Comparison of ENCODE assay signal across 8 cellular contexts in the genomic region with DNA sequence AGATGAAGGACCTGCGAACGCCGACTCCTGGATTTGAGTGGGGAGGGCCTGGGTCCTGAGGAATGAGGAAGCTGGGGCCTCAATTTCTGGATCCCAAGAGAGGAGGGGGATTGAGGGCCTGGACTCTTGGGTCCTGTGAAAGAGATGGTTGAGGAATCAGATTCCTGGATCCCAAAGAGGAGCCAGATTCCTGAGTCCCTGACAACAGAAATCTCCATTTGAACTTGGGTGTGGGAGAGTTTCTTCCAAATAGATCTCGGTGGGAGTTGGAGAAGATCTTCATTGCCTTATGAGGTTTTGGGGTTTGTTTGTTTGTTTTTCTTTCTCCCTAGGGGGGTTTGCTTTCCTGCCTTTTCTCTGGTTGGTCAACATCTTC. TPM values are rescaled to one million over a fixed set of nuclear protein-coding genes. Genes with fewer than 3 reads are reported as not detected.
A peak's percentile ranks its signal among the peaks of the same experiment; 100 is the strongest.
DNase-seq lines count a peak whose midpoint lies in the region; ATAC-seq, FAIRE-seq and TF ChIP-seq lines count a peak whose summit lies in the region.

No MANE protein-coding gene starts in this region.

- no peaks in the 10 kb centered on the region for H3K9me3 ChIP-seq in CD8-positive, alpha-beta T cell (ENCODE audit: low read length)
- H3K9me3 ChIP-seq in Peyer's patch (no peaks in the 10 kb centered on the region), esophagus (ENCODE audit: control insufficient read depth in 2 of 2, insufficient read depth in 1 of 2, low read depth in 1 of 2, low read length in 1 of 2) (no peaks in the 10 kb centered on the region), pancreas (no peaks in the 10 kb centered on the region)

- H3K9me3 Mint-ChIP-seq in CD8-positive, alpha-beta T cell, result no peaks in the 10 kb centered on the region

- ATAC-seq in CD8-positive, alpha-beta T cell, result no peak
- ATAC-seq in pancreas, result no peak
- no peak for ATAC-seq in HG02588 (IDR thresholded peaks at IDR 0.05; ENCODE audit: unreplicated experiment)
- ATAC-seq in GM18858 (IDR thresholded peaks at IDR 0.05; ENCODE audit: unreplicated experiment), result no peak
- ATAC-seq in HG02678 (IDR thresholded peaks at IDR 0.05; ENCODE audit: unreplicated experiment), result no peak

- peak in 1 of 7 experiments; percentile 15 for DNase-seq in CD8-positive, alpha-beta T cell
- DNase-seq in Peyer's patch (no peak), pancreas (no peak), KBM-7 (no peak)

- peaks cover 60% of the 10 kb centered on the region for H3K4me1 ChIP-seq in CD8-positive, alpha-beta T cell (ENCODE audit: insufficient read depth, low read length)
- H3K4me1 ChIP-seq in Peyer's patch (peaks cover 3 to 37% (median 24%) of the 10 kb centered on the region in 4 donors), esophagus (ENCODE audit: control insufficient read depth in 2 of 2, insufficient read depth in 2 of 2, low read length in 1 of 2) (peaks cover 3 to 4% of the 10 kb centered on the region in 2 donors), pancreas (peaks cover 6 to 25% (median 7%) of the 10 kb centered on the region in 3 donors)

- no peak for FAIRE-seq in pancreas (lab: Jason Lieb, UNC)

- peaks cover 21% of the 10 kb centered on the region for H3K36me3 Mint-ChIP-seq in CD8-positive, alpha-beta T cell

- H3K4me3 Mint-ChIP-seq in CD8-positive, alpha-beta T cell, result peak overlapping the region; percentile 96

- TF ChIP-seq POLR2A in Peyer's patch (IDR thresholded peaks at IDR 0.05), result no peak

- peak overlapping the region; percentile 100 for H3K27ac Mint-ChIP-seq in CD8-positive, alpha-beta T cell

- H3K27me3 Mint-ChIP-seq in CD8-positive, alpha-beta T cell (ENCODE audit: low read depth), result no peaks in the 10 kb centered on the region

- H3K36me3 ChIP-seq in CD8-positive, alpha-beta T cell (ENCODE audit: insufficient read depth, low read length), result no peaks in the 10 kb centered on the region
- H3K36me3 ChIP-seq in Peyer's patch (peaks cover 0 to 5% (median 0%) of the 10 kb centered on the region in 3 donors), esophagus (ENCODE audit: control insufficient read depth in 2 of 2, insufficient read depth in 2 of 2, low read length in 1 of 2) (peaks cover 0 to 3% of the 10 kb centered on the region in 2 donors), pancreas (no peaks in the 10 kb centered on the region)

- POLR2A ChIA-PET in CD8-positive, alpha-beta T cell (lab: Charles Lee), result interaction anchor here (1.0 to 2.6 kb wide), 3 partner anchors 9 to 44 kb away, joined by 5 to 14 read pairs (median 7); partner anchors contain the start of gene HSPB6

- peaks cover 57% of the 10 kb centered on the region for H3K4me1 Mint-ChIP-seq in CD8-positive, alpha-beta T cell (ENCODE audit: low read depth)

- WGBS in esophagus, 2 donors, result 0 to 9% methylated on average over 4 of the region's 4 CpGs
- 0 to 16% methylated on average over 4 of the region's 4 CpGs for WGBS in pancreas, 2 donors

- peak overlapping the region; percentile 54 for H3K27ac ChIP-seq in CD8-positive, alpha-beta T cell (ENCODE audit: low read depth, low read length)
- H3K27ac ChIP-seq in Peyer's patch (peak overlapping the region; percentile 71 to 100 (median 98)), esophagus (ENCODE audit: low read depth in 2 of 2, low read length in 1 of 2) (peak overlapping the region; percentile 75 to 85), pancreas (peak overlapping the region in 3 of 4 donors; percentile 100)

- CTCF ChIA-PET in CD8-positive, alpha-beta T cell (lab: Charles Lee), result interaction anchor here (0.7 kb wide), 2 partner anchors 43 to 54 kb away, joined by 4 to 5 read pairs; no protein-coding TSS in a partner anchor

- peak overlapping the region; percentile 94 for H3K4me3 ChIP-seq in CD8-positive, alpha-beta T cell (ENCODE audit: low read depth, low read length)
- H3K4me3 ChIP-seq in Peyer's patch (peak overlapping the region; percentile 63 to 93 (median 78)), esophagus (ENCODE audit: low read depth in 1 of 2, low read length in 2 of 2) (peak overlapping the region; percentile 60 to 96), pancreas (peak overlapping the region; percentile 81 to 99 (median 83))

- in situ Hi-C loops in KBM-7 (cut with MboI; ENCODE audit: low pct_unique_long_range_greater_than_20kb, low sequenced_read_pairs), result no loop called here

- no peaks in the 10 kb centered on the region for H3K27me3 ChIP-seq in CD8-positive, alpha-beta T cell (ENCODE audit: insufficient read depth, low read length)
- H3K27me3 ChIP-seq in Peyer's patch (no peaks in the 10 kb centered on the region), esophagus (ENCODE audit: control insufficient read depth in 1 of 2, insufficient read depth in 2 of 2, low read length in 2 of 2) (no peaks in the 10 kb centered on the region), pancreas (no peaks in the 10 kb centered on the region)

- no peak for TF ChIP-seq CTCF in CD8-positive, alpha-beta T cell (IDR thresholded peaks at IDR 0.05)
- TF ChIP-seq CTCF in Peyer's patch (IDR thresholded peaks at IDR 0.05) (no peak), pancreas (IDR thresholded peaks at IDR 0.05) (no peak)

- intact Hi-C loops in CD8-positive, alpha-beta T cell (cut with DNase I, micrococcal nuclease), result loop anchor here (5.0 to 10.0 kb wide), 4 partner anchors 306 to 1099 kb away; partner anchors contain the start of genes OVOL3 (in 1 of the 2), POLR2I (in 1 of the 2), SCGB2B2 (in 1 of the 2) and TBCB (in 1 of the 2)
- intact Hi-C loops in pancreas (cut with DNase I), result no loop called here

RNA-seq across cellular contexts. Expression of gene PSENEN, which starts 0.6 kb away (rescaled TPM):
- 10 to 100 TPM in 1 of 2 experiments, 1 to 10 TPM in 1; 9.4 to 11.1 TPM for total RNA-seq in CD8-positive, alpha-beta T cell
- total RNA-seq in Peyer's patch (10 to 100 TPM in 3 of 4 donors, 1 to 10 TPM in 1; 8.3 to 48.2 (median 40.6) TPM), pancreas (10 to 100 TPM; 26.7 to 38.2 (median 35.1) TPM)
- polyA plus RNA-seq in esophagus (100 to 1,000 TPM in 1 of 2 donors, 10 to 100 TPM in 1; 62.5 to 128 TPM), pancreas (10 to 100 TPM; 53.5 to 64.6 TPM)

RNA-seq across cellular contexts. Expression of gene U2AF1L4, which starts 0.9 kb away (rescaled TPM):
- 10 to 100 TPM; 65.2 to 69.5 TPM for total RNA-seq in CD8-positive, alpha-beta T cell
- 10 to 100 TPM; 14.5 to 70.5 (median 34.6) TPM for total RNA-seq in Peyer's patch
- 10 to 100 TPM; 17.4 to 43.4 TPM for polyA plus RNA-seq in esophagus
- total RNA-seq in pancreas, result 10 to 100 TPM in 5 of 6 donors, 1 to 10 TPM in 1; 9.7 to 14.3 (median 11.7) TPM
- 100 to 1,000 TPM in 1 of 2 donors, 10 to 100 TPM in 1; 62.7 to 124 TPM for polyA plus RNA-seq in pancreas

RNA-seq across cellular contexts. Expression of gene LIN37, which starts 2.3 kb away (rescaled TPM):
- 1 to 10 TPM; 5.5 to 9.3 TPM for total RNA-seq in CD8-positive, alpha-beta T cell
- total RNA-seq in Peyer's patch (10 to 100 TPM; 11.6 to 30.5 (median 20.2) TPM), pancreas (1 to 10 TPM; 1.7 to 5.5 (median 3.7) TPM)
- polyA plus RNA-seq in esophagus (10 to 100 TPM; 10.6 to 20.9 TPM), pancreas (10 to 100 TPM; 41.2 to 44.0 TPM)

RNA-seq across cellular contexts. Expression of gene IGFLR1, which starts 3.8 kb away (rescaled TPM):
- 10 to 100 TPM; 31.7 to 38.2 TPM for total RNA-seq in CD8-positive, alpha-beta T cell
- total RNA-seq in Peyer's patch, result 10 to 100 TPM in 3 of 4 donors, 1 to 10 TPM in 1; 8.3 to 14.2 (median 12.3) TPM
- 1 to 10 TPM; 4.3 to 5.1 TPM for polyA plus RNA-seq in esophagus
- total RNA-seq in pancreas, result 1 to 10 TPM; 1.3 to 9.4 (median 6.4) TPM
- 10 to 100 TPM in 1 of 2 donors, 1 to 10 TPM in 1; 7.4 to 17.3 TPM for polyA plus RNA-seq in pancreas

RNA-seq across cellular contexts. Expression of gene HSPB6, which starts 10.8 kb away (rescaled TPM):
- not detected for total RNA-seq in CD8-positive, alpha-beta T cell
- 10 to 100 TPM in 2 of 4 donors, 1 to 10 TPM in 2; 9.2 to 19.8 (median 13.6) TPM for total RNA-seq in Peyer's patch
- polyA plus RNA-seq in esophagus, result 10 to 100 TPM; 12.5 to 18.3 TPM
- 10 to 100 TPM in 3 of 6 donors, 1 to 10 TPM in 3; 3.4 to 16.4 (median 11.7) TPM for total RNA-seq in pancreas
- 10 to 100 TPM; 42.2 to 59.8 TPM for polyA plus RNA-seq in pancreas

Comparison
In these comparisons a context has a peak if more than half of its experiments do, and no peak if none do; other contexts are left out.
1. intact Hi-C loops: an anchor here in CD8-positive, alpha-beta T cell (5.0 to 10.0 kb wide); none called in pancreas.